ENCODE assay signal across 8 cellular contexts in genomic region chr4:189940178-189941004, GRCh38. TPM values are rescaled to one million over a fixed set of nuclear protein-coding genes. Genes with fewer than 3 reads are reported as not detected.
DNase-seq lines count a peak whose midpoint lies in the region; ATAC-seq and TF ChIP-seq lines count a peak whose summit lies in the region.

TSS of gene FRG1 (plus strand) at chr4:189940872. CDS start at chr4:189941010, 138 bp downstream.

- H3K9me3 ChIP-seq in neutrophil, result no peaks in the 10 kb centered on the region

- TF ChIP-seq CTCF in LNCAP (IDR thresholded peaks at IDR 0.05) (peak; percentile 88), fibroblast of villous mesenchyme (IDR thresholded peaks at IDR 0.05; ENCODE audit: insufficient read depth, low read depth, low read length) (peak; percentile 82), neutrophil (IDR thresholded peaks at IDR 0.05) (peak; percentile 98)

- H3K4me3 ChIP-seq in fibroblast of villous mesenchyme (ENCODE audit: low read depth, low read length) (peak within 1 kb of the TSS; percentile 89), neutrophil (ENCODE audit: low read depth in 1 of 2, low read length in 1 of 2) (peak within 1 kb of the TSS; percentile 85 to 86)

- peak within 1 kb of the TSS; percentile 95 for H3K27ac ChIP-seq in neutrophil
- peak within 1 kb of the TSS; percentile 70 for H3K27ac ChIP-seq in temporal lobe (ENCODE audit: low read depth, low read length)

- peak; percentile 88 for DNase-seq in Daoy (ENCODE audit: low read depth)
- DNase-seq in activated T-cell treated with anti-CD3 and anti-CD28 coated beads, Interleukin-2, amount 50 U/mL, for 48 hours, result peak; percentile 96 to 97
- peak; percentile 97 for DNase-seq in fibroblast of villous mesenchyme (ENCODE audit: low read depth)
- no peak for DNase-seq in NCI-H1092 (lab: John Stamatoyannopoulos, UW)

- peaks cover 3% of the 10 kb centered on the region for H3K36me3 ChIP-seq in neutrophil

- no peaks in the 10 kb centered on the region for H3K27me3 ChIP-seq in neutrophil

- ATAC-seq in GM21786 (IDR thresholded peaks at IDR 0.05; ENCODE audit: unreplicated experiment), result peak; percentile 99

- peaks cover 21% of the 10 kb centered on the region in 2 experiments for H3K4me1 ChIP-seq in neutrophil (ENCODE audit: control insufficient read depth in 1 of 2, insufficient read depth in 1 of 2, low read depth in 1 of 2, low read length in 1 of 2)

RNA-seq across cellular contexts. Expression of gene FRG1, which starts in this region (rescaled TPM):
- 35.1 and 50.2 TPM in 2 replicates for total RNA-seq in Daoy (2014; rRNA removed; shearing (Covaris generic))
- total RNA-seq in fibroblast of villous mesenchyme, result 22.9 and 31.2 TPM in 2 replicates
- total RNA-seq in temporal lobe, result 22.4 TPM
